In genomic region chrX:155923200-155923599, GRCh38 we compare ENCODE assay signal across 1 cellular context.
TF ChIP-seq lines count a peak whose summit lies in the region.

No MANE protein-coding gene starts in this region.

TF ChIP-seq in HepG2, 621 proteins besides CTCF, POLR2A, EP300 and RAD21 (continued from another document):
- no peak for TF ChIP-seq MYC (CRISPR knock-in tag; IDR thresholded peaks at IDR 0.05; ENCODE audit: borderline replicate concordance)
- no peak for TF ChIP-seq GTF3A (CRISPR knock-in tag; conservative IDR thresholded peaks at IDR 0.05)
- no peak for TF ChIP-seq RCOR2 (CRISPR knock-in tag; IDR thresholded peaks at IDR 0.05)
- no peak for TF ChIP-seq SMC3 (IDR thresholded peaks at IDR 0.05; ENCODE audit: low read length)
- no peak for TF ChIP-seq ETV5 (CRISPR knock-in tag; IDR thresholded peaks at IDR 0.05; ENCODE audit: borderline replicate concordance)
- TF ChIP-seq MTF1 (CRISPR knock-in tag; IDR thresholded peaks at IDR 0.05) = no peak
- TF ChIP-seq ZNF263 (CRISPR knock-in tag; IDR thresholded peaks at IDR 0.05) = no peak
- no peak for TF ChIP-seq ZNF446 (CRISPR knock-in tag; IDR thresholded peaks at IDR 0.05)
- TF ChIP-seq ZNF18 (CRISPR knock-in tag; IDR thresholded peaks at IDR 0.05; ENCODE audit: insufficient replicate concordance) = no peak
